In genomic region chr18:57542126-57542525, GRCh38 we compare ENCODE assay signal across 18 cellular contexts. TPM values are rescaled to one million over a fixed set of nuclear protein-coding genes. Genes with fewer than 3 reads are reported as not detected.
DNase-seq lines count a peak whose midpoint lies in the region; ATAC-seq lines count a peak whose summit lies in the region.
"Had no signal": no experiment of that assay in that cellular context is flagged by ENCODE, and none has a peak within 500 bp of the region (broad histone marks: within the 10 kb centered on the region; RNA-seq: fewer than 3 reads in every experiment).

No MANE protein-coding gene starts in this region.

- peak overlapping the region; percentile 81 for H3K27ac ChIP-seq in epithelial cell of prostate
- H3K27ac ChIP-seq in mesendoderm (ENCODE audit: low read depth, low read length): no peak overlapping the region
- H3K27ac ChIP-seq: body of pancreas, gastroesophageal sphincter, neutrophil, right lobe of liver, upper lobe of left lung had no signal

- H3K27me3 ChIP-seq in MG63: no peaks in the 10 kb centered on the region
- no peaks in the 10 kb centered on the region for H3K27me3 ChIP-seq in mesendoderm (ENCODE audit: insufficient read depth, low read length, poor library complexity)
- H3K27me3 ChIP-seq: body of pancreas, gastroesophageal sphincter, right lobe of liver, upper lobe of left lung had no signal

- no peaks in the 10 kb centered on the region for H3K79me2 ChIP-seq in mesendoderm (ENCODE audit: control insufficient read depth, insufficient read depth, low read length)

- WGBS in mesendoderm (ENCODE audit: extremely low coverage, insufficient coverage, low lambda C conversion rate): no CpG with 5 or more reads among the region's 4 CpGs

- no peak overlapping the region for H3K9ac ChIP-seq in mesendoderm (ENCODE audit: low read length)

- H2BK120ac ChIP-seq in mesendoderm (ENCODE audit: low read depth, low read length): no peak overlapping the region

- no peak for ATAC-seq in GM21526 (IDR thresholded peaks at IDR 0.05; ENCODE audit: low FRiP score, unreplicated experiment)
- ATAC-seq: body of pancreas, gastroesophageal sphincter, right lobe of liver had no signal

- no peak overlapping the region for H2BK5ac ChIP-seq in mesendoderm (ENCODE audit: low read length)

- H3K4me3 ChIP-seq in MG63 (no peak overlapping the region), mesendoderm (ENCODE audit: low read length) (no peak overlapping the region)
- H3K4me3 ChIP-seq: body of pancreas, gastroesophageal sphincter, right lobe of liver, upper lobe of left lung had no signal

- no peak overlapping the region for H3K4ac ChIP-seq in mesendoderm (ENCODE audit: low read depth, low read length)

- no peak overlapping the region for H3K56ac ChIP-seq in mesendoderm (ENCODE audit: low read length)

- no peak overlapping the region for H2BK15ac ChIP-seq in mesendoderm (replicated peaks; ENCODE audit: low read depth)

- no peaks in the 10 kb centered on the region for H3K4me1 ChIP-seq in mesendoderm (ENCODE audit: control insufficient read depth, low read depth, low read length)
- H3K4me1 ChIP-seq: body of pancreas, gastroesophageal sphincter, upper lobe of left lung had no signal

- peak; percentile 17 for DNase-seq in Daoy (ENCODE audit: low read depth)
- DNase-seq in MG63: peak; percentile 51
- DNase-seq in epithelial cell of prostate (ENCODE audit: low read depth, low spot score): peak; percentile 29
- DNase-seq in mesendoderm: peak; percentile 11
- no peak for DNase-seq in NCI-H2196 treated with DMSO at 0.1 percent for 48 hours (lab: John Stamatoyannopoulos, UW; ENCODE audit: unreplicated experiment)
- no peak for DNase-seq in LoVo (ENCODE audit: low spot score)
- DNase-seq in activated CD4-positive, alpha-beta T cell treated with anti-CD3 and anti-CD28 coated beads, Interleukin-2, amount 50 U/mL, for 48 hours: no peak
- DNase-seq: activated effector memory CD4-positive, alpha-beta T cell treated with Interleukin-2 at 50 U/mL for 16 hours; body of pancreas; immature natural killer cell; midbrain; NCI-H187 treated with DMSO at 0.1 percent for 48 hours; NCI-H526 treated with DMSO at 0.1 percent for 48 hours; right lobe of liver; upper lobe of left lung had no signal

- H3K9me3 ChIP-seq in MG63: no peaks in the 10 kb centered on the region
- H3K9me3 ChIP-seq: body of pancreas, gastroesophageal sphincter, neutrophil, right lobe of liver, upper lobe of left lung had no signal

- H3K36me3 ChIP-seq in MG63 (no peaks in the 10 kb centered on the region), mesendoderm (ENCODE audit: control insufficient read depth, insufficient read depth, low read length) (no peaks in the 10 kb centered on the region)
- H3K36me3 ChIP-seq: neutrophil, right lobe of liver, upper lobe of left lung had no signal

- no peak overlapping the region for H4K8ac ChIP-seq in mesendoderm (ENCODE audit: low read depth, low read length)

- no peak overlapping the region for H3K18ac ChIP-seq in mesendoderm (ENCODE audit: low read length)

- H2AK5ac ChIP-seq in mesendoderm (ENCODE audit: low read length): no peak overlapping the region

- H3K4me2 ChIP-seq in mesendoderm (ENCODE audit: low read length): no peak overlapping the region

- no peak overlapping the region for H4K5ac ChIP-seq in mesendoderm (ENCODE audit: low read length)

- H3K23ac ChIP-seq in mesendoderm (ENCODE audit: low read length): no peak overlapping the region

- H3K79me1 ChIP-seq in mesendoderm (ENCODE audit: low read length): no peaks in the 10 kb centered on the region

RNA-seq across cellular contexts. Expression of gene FECH, which starts 44.4 kb away (rescaled TPM):
- total RNA-seq in Daoy (2014; rRNA removed; shearing (Covaris generic)): 18.4 and 30.3 TPM in 2 replicates
- 32.0 and 56.1 TPM in 2 replicates for total RNA-seq in MG63 (2014; rRNA removed; shearing (Covaris generic); ENCODE audit: low replicate concordance)
- 27.2 TPM for polyA plus RNA-seq in mesendoderm (2013, experiment 1 of 2)
- polyA plus RNA-seq in mesendoderm (2013, experiment 2 of 2): 26.7 TPM

Comparison
In these comparisons a context has a peak if more than half of its experiments do, and no peak if none do; other contexts are left out.
1. DNase-seq: peak in Daoy (single experiment), MG63 (single experiment), epithelial cell of prostate (single experiment) and mesendoderm (single experiment); none in NCI-H2196 treated with DMSO at 0.1 percent for 48 hours (single experiment), LoVo (single experiment) and activated CD4-positive, alpha-beta T cell treated with anti-CD3 and anti-CD28 coated beads, Interleukin-2, amount 50 U/mL, for 48 hours (0 of 2).